Comparison of ENCODE assay signal across 37 cellular contexts in genomic region chr2:68456198-68456597, GRCh38.
"Had no signal": no experiment of that assay in that cellular context is flagged by ENCODE, and none has a peak within 500 bp of the region (broad histone marks: within the 10 kb centered on the region; RNA-seq: fewer than 3 reads in every experiment).

No MANE protein-coding gene starts in this region.

- H3K27me3 Mint-ChIP-seq: activated B cell treated with CpG ODN at 0.5 μM for 24 hours; activated CD4-positive, alpha-beta memory T cell treated with anti-CD3 and anti-CD28 coated beads for 36 hours; activated CD4-positive, alpha-beta T cell treated with anti-CD3 and anti-CD28 coated beads, Interleukin-2, amount 10 ng/mL, durations not matched to agents 24 days and 14 days; activated CD8-positive, alpha-beta T cell treated with anti-CD3 and anti-CD28 coated beads for 36 hours; activated naive CD8-positive, alpha-beta T cell treated with anti-CD3 and anti-CD28 coated beads for 36 hours; activated T-helper 17 cell treated with anti-CD3 and anti-CD28 coated beads, Interleukin-2, amount 50 U/mL, for 72 hours; brain; central memory CD8-positive, alpha-beta T cell; T-cell had no signal

- ATAC-seq: activated CD8-positive, alpha-beta T cell treated with anti-CD3 and anti-CD28 coated beads for 36 hours; activated naive CD4-positive, alpha-beta T cell treated with anti-CD3 and anti-CD28 coated beads, Interleukin-2, amount 50 U/mL, for 72 hours; activated T-cell treated with anti-CD3 and anti-CD28 coated beads, Interleukin-2, amount 50 U/mL, for 4 hours; activated T-cell treated with anti-CD3 and anti-CD28 coated beads, Interleukin-2, amount 50 U/mL, for 72 hours; activated T-helper 17 cell treated with anti-CD3 and anti-CD28 coated beads, Interleukin-2, amount 50 U/mL, for 72 hours; T-cell had no signal

- H3K27ac Mint-ChIP-seq: activated B cell treated with CpG ODN at 0.5 μM for 24 hours; activated CD4-positive, alpha-beta memory T cell treated with anti-CD3 and anti-CD28 coated beads for 36 hours; activated CD4-positive, alpha-beta T cell treated with anti-CD3 and anti-CD28 coated beads, Interleukin-2, amount 10 ng/mL, durations not matched to agents 24 days and 14 days; activated CD8-positive, alpha-beta T cell treated with anti-CD3 and anti-CD28 coated beads for 36 hours; activated naive CD4-positive, alpha-beta T cell treated with anti-CD3 and anti-CD28 coated beads for 36 hours; activated naive CD4-positive, alpha-beta T cell treated with anti-CD3 and anti-CD28 coated beads, Interleukin-2, amount 50 U/mL, for 72 hours; activated naive CD8-positive, alpha-beta T cell treated with anti-CD3 and anti-CD28 coated beads for 36 hours; activated T-cell treated with anti-CD3 and anti-CD28 coated beads, Interleukin-2, amount 50 U/mL, for 72 hours; activated T-helper 1 cell treated with anti-CD3 and anti-CD28 coated beads, Interleukin-12 subunit alpha, Interleukin-12 subunit beta, Interleukin-2, Interleukin-4 antibody, amounts not matched to agents 30 ng/mL and 10 ng/mL and 1 ng/mL, durations not matched to agents 14 hours and 24 hours and 36 hours; activated T-helper 17 cell treated with anti-CD3 and anti-CD28 coated beads, Interleukin-2, amount 50 U/mL, for 72 hours; brain; T-helper 2 cell treated with Interferon-gamma antibody and Interleukin-4, amounts not matched to agents 5 μg/mL and 100 μg/mL, for 36 hours had no signal

- FAIRE-seq: bronchial epithelial cell, TTC549 had no signal

- H3K9me3 ChIP-seq: ascending aorta had no signal

- H3K4me1 ChIP-seq: ascending aorta had no signal

- H3K4me1 Mint-ChIP-seq: activated B cell treated with CpG ODN at 0.5 μM for 24 hours, brain had no signal

- H3K27me3 ChIP-seq: ascending aorta, cardiac muscle cell had no signal

- H3K36me3 Mint-ChIP-seq: activated CD4-positive, alpha-beta memory T cell treated with anti-CD3 and anti-CD28 coated beads for 36 hours; activated naive CD4-positive, alpha-beta T cell treated with anti-CD3 and anti-CD28 coated beads, Interleukin-2, amount 50 U/mL, for 72 hours; activated naive CD8-positive, alpha-beta T cell treated with anti-CD3 and anti-CD28 coated beads for 36 hours; brain; T-cell had no signal

- H3K4me3 ChIP-seq: ascending aorta, cardiac muscle cell had no signal

- H3K4me3 Mint-ChIP-seq: activated B cell treated with CpG ODN at 0.5 μM for 24 hours; activated CD4-positive, alpha-beta memory T cell treated with anti-CD3 and anti-CD28 coated beads for 36 hours; activated CD4-positive, alpha-beta T cell treated with anti-CD3 and anti-CD28 coated beads, Interleukin-2, amount 10 ng/mL, durations not matched to agents 24 days and 14 days; activated CD8-positive, alpha-beta T cell treated with anti-CD3 and anti-CD28 coated beads for 36 hours; activated naive CD4-positive, alpha-beta T cell treated with anti-CD3 and anti-CD28 coated beads for 36 hours; activated naive CD8-positive, alpha-beta T cell treated with anti-CD3 and anti-CD28 coated beads for 36 hours; activated T-cell treated with anti-CD3 and anti-CD28 coated beads, Interleukin-2, amount 50 U/mL, for 4 hours; activated T-cell treated with anti-CD3 and anti-CD28 coated beads, Interleukin-2, amount 50 U/mL, for 72 hours; activated T-helper 1 cell treated with anti-CD3 and anti-CD28 coated beads, Interleukin-12 subunit alpha, Interleukin-12 subunit beta, Interleukin-2, Interleukin-4 antibody, amounts not matched to agents 30 ng/mL and 10 ng/mL and 1 ng/mL, durations not matched to agents 14 hours and 24 hours and 36 hours; activated T-helper 17 cell treated with anti-CD3 and anti-CD28 coated beads, Interleukin-2, amount 50 U/mL, for 72 hours; brain; central memory CD8-positive, alpha-beta T cell; T-cell; T-helper 2 cell treated with Interferon-gamma antibody and Interleukin-4, amounts not matched to agents 5 μg/mL and 100 μg/mL, for 36 hours had no signal

- H3K36me3 ChIP-seq: ascending aorta, cardiac muscle cell had no signal

- DNase-seq: activated B cell treated with CpG ODN at 0.5 μM for 24 hours; activated CD4-positive, alpha-beta memory T cell treated with anti-CD3 and anti-CD28 coated beads for 36 hours; activated CD4-positive, alpha-beta T cell treated with anti-CD3 and anti-CD28 coated beads for 4 hours; activated CD4-positive, alpha-beta T cell treated with anti-CD3 and anti-CD28 coated beads, Interleukin-2, amount 10 ng/mL, durations not matched to agents 24 days and 14 days; activated CD4-positive, alpha-beta T cell treated with anti-CD3 and anti-CD28 coated beads, Interleukin-2, amount 50 U/mL, for 1 hour; activated CD4-positive, alpha-beta T cell treated with anti-CD3 and anti-CD28 coated beads, Interleukin-2, amount 50 U/mL, for 4 hours; activated CD4-positive, CD25-positive, alpha-beta regulatory T cell treated with anti-CD3 and anti-CD28 coated beads, Interleukin-2, amount 50 U/mL, for 72 hours; activated CD8-positive, alpha-beta memory T cell treated with anti-CD3 and anti-CD28 coated beads, Interleukin-2, amount 50 U/mL, for 4 hours; activated CD8-positive, alpha-beta T cell treated with anti-CD3 and anti-CD28 coated beads for 36 hours; activated effector memory CD4-positive, alpha-beta T cell treated with anti-CD3 and anti-CD28 coated beads, Interleukin-2, amount 50 U/mL, for 16 hours; activated gamma-delta T cell treated with Interleukin-2 at 50 U/mL for 16 hours; activated naive CD4-positive, alpha-beta T cell; activated naive CD4-positive, alpha-beta T cell treated with anti-CD3 and anti-CD28 coated beads for 36 hours; activated naive CD4-positive, alpha-beta T cell treated with anti-CD3 and anti-CD28 coated beads, Interleukin-2, amount 50 U/mL, for 16 hours; activated naive CD8-positive, alpha-beta T cell treated with anti-CD3 and anti-CD28 coated beads for 36 hours; activated T-cell treated with anti-CD3 and anti-CD28 coated beads for 4 hours; activated T-cell treated with anti-CD3 and anti-CD28 coated beads, Interleukin-2, amount 50 U/mL, for 1 hour; activated T-cell treated with anti-CD3 and anti-CD28 coated beads, Interleukin-2, amount 50 U/mL, for 4 hours; activated T-cell treated with anti-CD3 and anti-CD28 coated beads, Interleukin-2, amount 50 U/mL, for 72 hours; amygdala; anterior cingulate cortex; caudate nucleus; cerebellar nuclear complex; T-cell; T-helper 2 cell; T-helper 9 cell had no signal

- H3K27ac ChIP-seq: ascending aorta, cardiac muscle cell, VCaP had no signal
